ENCODE assay signal across 20 cellular contexts in genomic region chr10:6019796-6020195, GRCh38. TPM values are rescaled to one million over a fixed set of nuclear protein-coding genes. Genes with fewer than 3 reads are reported as not detected.
DNase-seq lines count a peak whose midpoint lies in the region; ATAC-seq, FAIRE-seq and TF ChIP-seq lines count a peak whose summit lies in the region.
"Had no signal": no experiment of that assay in that cellular context is flagged by ENCODE, and none has a peak within 500 bp of the region (broad histone marks: within the 10 kb centered on the region; RNA-seq: fewer than 3 reads in every experiment).

No MANE protein-coding gene starts in this region.

- H3F3A ChIP-seq in OCI-LY1 (ENCODE audit: insufficient read depth, low read length) = no peaks in the 10 kb centered on the region

- no peak overlapping the region for H4K8ac ChIP-seq in trophoblast cell (ENCODE audit: low read depth, low read length)

- peaks cover 47% of the 10 kb centered on the region for H3K4me1 Mint-ChIP-seq in activated CD8-positive, alpha-beta T cell treated with anti-CD3 and anti-CD28 coated beads, Interleukin-2, amount 10 ng/mL, durations not matched to agents 7 days and 5 days (ENCODE audit: low read depth)
- no peaks in the 10 kb centered on the region for H3K4me1 Mint-ChIP-seq in mesothelial cell of epicardium
- H3K4me1 Mint-ChIP-seq: H9 had no signal

- POLR2A ChIA-PET in activated CD8-positive, alpha-beta T cell treated with anti-CD3 and anti-CD28 coated beads, Interleukin-2, amount 10 ng/mL, durations not matched to agents 7 days and 5 days (lab: Charles Lee) = interaction anchor here (1.0 kb wide), 2 partner anchors 14 to 382 kb away, joined by 3 read pairs; no protein-coding TSS in a partner anchor

- no peaks in the 10 kb centered on the region for H3K79me2 ChIP-seq in OCI-LY1 (ENCODE audit: insufficient read depth, low read length)
- no peaks in the 10 kb centered on the region for H3K79me2 ChIP-seq in trophoblast cell (ENCODE audit: control insufficient read depth, insufficient read depth, low read length, poor library complexity)

- H3K9me2 ChIP-seq in OCI-LY1 (ENCODE audit: low read depth, low read length) = no peaks in the 10 kb centered on the region

- CTCF ChIA-PET in activated CD8-positive, alpha-beta T cell treated with anti-CD3 and anti-CD28 coated beads, Interleukin-2, amount 10 ng/mL, durations not matched to agents 7 days and 5 days (lab: Charles Lee) = interaction anchor here (1.3 kb wide), 1 partner anchor 11 kb away, joined by 3 read pairs; no protein-coding TSS in a partner anchor

- H3K4me1 ChIP-seq in OCI-LY1 (ENCODE audit: insufficient read depth, low read length, severe bottlenecking) (peaks cover 7% of the 10 kb centered on the region), trophoblast cell (ENCODE audit: control insufficient read depth in 1 of 2, insufficient read depth in 2 of 2, low read length in 2 of 2) (no peaks in the 10 kb centered on the region)
- H3K4me1 ChIP-seq: A549 had no signal

- DNase-seq in activated CD8-positive, alpha-beta memory T cell treated with anti-CD3 and anti-CD28 coated beads, Interleukin-2, amount 50 U/mL, for 48 hours = peak; percentile 49
- no peak for DNase-seq in activated CD8-positive, alpha-beta memory T cell treated with anti-CD3 and anti-CD28 coated beads, Interleukin-2, amount 50 U/mL, for 4 hours
- DNase-seq in activated CD8-positive, alpha-beta T cell treated with anti-CD3 and anti-CD28 coated beads, Interleukin-2, amount 10 ng/mL, durations not matched to agents 7 days and 5 days = peak; percentile 14
- DNase-seq in trophoblast cell (peak; percentile 28 to 56), mesothelial cell of epicardium (ENCODE audit: low spot score in 2 of 2, unreplicated experiment in 2 of 2) (no peak), GM12892 (ENCODE audit: insufficient read length) (no peak)
- DNase-seq: Calu3; CD4-positive, alpha-beta memory T cell; GF-D8; H9; KG1; NCI-H187; NCI-H2107; NCI-H510A treated with DMSO at 0.1 percent for 48 hours; NCI-H774 had no signal

- H3K9ac ChIP-seq in OCI-LY1 (ENCODE audit: low read length) (no peak overlapping the region), trophoblast cell (ENCODE audit: low read length) (no peak overlapping the region)

- no peaks in the 10 kb centered on the region for H3K79me1 ChIP-seq in trophoblast cell (ENCODE audit: low read length)

- H3K27ac Mint-ChIP-seq in activated CD8-positive, alpha-beta T cell treated with anti-CD3 and anti-CD28 coated beads, Interleukin-2, amount 10 ng/mL, durations not matched to agents 7 days and 5 days = peak overlapping the region; percentile 31
- H3K27ac Mint-ChIP-seq in mesothelial cell of epicardium = no peak overlapping the region

- no peaks in the 10 kb centered on the region for H3K27me3 Mint-ChIP-seq in activated CD8-positive, alpha-beta T cell treated with anti-CD3 and anti-CD28 coated beads, Interleukin-2, amount 10 ng/mL, durations not matched to agents 7 days and 5 days (ENCODE audit: low read depth)
- peaks cover 27% of the 10 kb centered on the region for H3K27me3 Mint-ChIP-seq in mesothelial cell of epicardium (ENCODE audit: low read depth)
- H3K27me3 Mint-ChIP-seq: CD4-positive, alpha-beta memory T cell had no signal

- no peak overlapping the region for H3K18ac ChIP-seq in trophoblast cell (ENCODE audit: low read length)

- no peak for ATAC-seq in activated CD8-positive, alpha-beta T cell treated with anti-CD3 and anti-CD28 coated beads, Interleukin-2, amount 10 ng/mL, durations not matched to agents 7 days and 5 days
- ATAC-seq: A549 had no signal

- no peaks in the 10 kb centered on the region for H3K9me3 Mint-ChIP-seq in activated CD8-positive, alpha-beta T cell treated with anti-CD3 and anti-CD28 coated beads, Interleukin-2, amount 10 ng/mL, durations not matched to agents 7 days and 5 days (ENCODE audit: insufficient read depth)
- H3K9me3 Mint-ChIP-seq in mesothelial cell of epicardium = peaks cover 4% of the 10 kb centered on the region

- no peak overlapping the region for H3K4me3 Mint-ChIP-seq in activated CD8-positive, alpha-beta T cell treated with anti-CD3 and anti-CD28 coated beads, Interleukin-2, amount 10 ng/mL, durations not matched to agents 7 days and 5 days
- no peak overlapping the region for H3K4me3 Mint-ChIP-seq in mesothelial cell of epicardium
- H3K4me3 Mint-ChIP-seq: CD4-positive, alpha-beta memory T cell; H9 had no signal

- peaks cover 75% of the 10 kb centered on the region for H3K36me3 ChIP-seq in OCI-LY1 (ENCODE audit: insufficient read depth, low read length)
- H3K36me3 ChIP-seq in trophoblast cell (ENCODE audit: control insufficient read depth in 1 of 2, insufficient read depth in 2 of 2, low read length in 2 of 2) = no peaks in the 10 kb centered on the region

- no peak overlapping the region for H3K4ac ChIP-seq in trophoblast cell (ENCODE audit: low read depth, low read length)

- H3K23ac ChIP-seq in trophoblast cell (ENCODE audit: low read length) = no peak overlapping the region

- H3K27me3 ChIP-seq in OCI-LY1 (ENCODE audit: insufficient read depth, low read length) (no peaks in the 10 kb centered on the region), trophoblast cell (ENCODE audit: insufficient read depth, low read length) (no peaks in the 10 kb centered on the region)

- H4K91ac ChIP-seq in trophoblast cell (ENCODE audit: low read depth, low read length) = no peak overlapping the region

- no peak overlapping the region for H3K4me3 ChIP-seq in OCI-LY1 (ENCODE audit: low read depth, low read length, poor library complexity, severe bottlenecking)
- no peak overlapping the region for H3K4me3 ChIP-seq in trophoblast cell (ENCODE audit: low read depth, low read length)
- H3K4me3 ChIP-seq: A549 had no signal

- no CpG with 5 or more reads among the region's 12 CpGs for WGBS in trophoblast cell (ENCODE audit: extremely low coverage, insufficient coverage, insufficient read length)

- no peak overlapping the region for H3K4me2 ChIP-seq in OCI-LY1 (ENCODE audit: low read length)
- no peak overlapping the region for H3K4me2 ChIP-seq in trophoblast cell (ENCODE audit: low read length)
- H3K4me2 ChIP-seq: A549 had no signal

- no peak for TF ChIP-seq POLR2A in GM12892 (IDR thresholded peaks at IDR 0.05; ENCODE audit: low read depth, low read length)

- TF ChIP-seq CTCF in OCI-LY1 (IDR thresholded peaks at IDR 0.05; ENCODE audit: low read length) = no peak
- TF ChIP-seq CTCF in mesothelial cell of epicardium (IDR thresholded peaks at IDR 0.05; ENCODE audit: unreplicated experiment) = no peak

- FAIRE-seq in GM12892 (lab: Jason Lieb, UNC) = no peak
- FAIRE-seq: A549 had no signal

- H2BK5ac ChIP-seq in trophoblast cell (ENCODE audit: low read depth, low read length, poor library complexity) = no peak overlapping the region

- no peak overlapping the region for H2AFZ ChIP-seq in OCI-LY1 (ENCODE audit: low read length)
- H2AFZ ChIP-seq in trophoblast cell (ENCODE audit: insufficient read depth, low read length, poor library complexity) = no peak overlapping the region

- H3K14ac ChIP-seq in trophoblast cell (ENCODE audit: low read length) = no peak overlapping the region

- no peak overlapping the region for H2BK120ac ChIP-seq in trophoblast cell (ENCODE audit: insufficient read depth, low read length, poor library complexity)

- no peak overlapping the region for H4K12ac ChIP-seq in trophoblast cell (ENCODE audit: low read depth, low read length)

- H2BK12ac ChIP-seq in trophoblast cell (ENCODE audit: low read length) = no peak overlapping the region

- peaks cover 91% of the 10 kb centered on the region for H3K36me3 Mint-ChIP-seq in activated CD8-positive, alpha-beta T cell treated with anti-CD3 and anti-CD28 coated beads, Interleukin-2, amount 10 ng/mL, durations not matched to agents 7 days and 5 days (ENCODE audit: low read depth)
- no peaks in the 10 kb centered on the region for H3K36me3 Mint-ChIP-seq in mesothelial cell of epicardium

- H3K9me3 ChIP-seq in OCI-LY1 (ENCODE audit: low read length) = no peaks in the 10 kb centered on the region
- H3K9me3 ChIP-seq in trophoblast cell (ENCODE audit: insufficient read depth, low read depth, low read length) = no peaks in the 10 kb centered on the region
- H3K9me3 ChIP-seq: A549 had no signal

- H4K20me1 ChIP-seq in OCI-LY1 (ENCODE audit: insufficient read depth, low read length) = no peaks in the 10 kb centered on the region

- H3K27ac ChIP-seq in OCI-LY1 (ENCODE audit: low read depth, low read length, poor library complexity, severe bottlenecking) (peak overlapping the region; percentile 33), trophoblast cell (ENCODE audit: low read depth, low read length) (no peak overlapping the region)
- H3K27ac ChIP-seq: A549 had no signal

- no peak overlapping the region for H2AK5ac ChIP-seq in trophoblast cell (ENCODE audit: low read length)

RNA-seq across cellular contexts. Expression of gene IL2RA, which starts 42.4 kb away (rescaled TPM):
- total RNA-seq in activated CD8-positive, alpha-beta T cell treated with anti-CD3 and anti-CD28 coated beads, Interleukin-2, amount 10 ng/mL, durations not matched to agents 7 days and 5 days = 100 to 1,000 TPM; 174 to 177 TPM
- not detected in 2 replicates for polyA plus RNA-seq in trophoblast cell (2013)
- not detected in 3 replicates for total RNA-seq in mesothelial cell of epicardium
- polyA plus RNA-seq in GM12892 (2012; ENCODE audit: missing spikeins) = 7.2 TPM
- total RNA-seq: Calu3, H9, HT-29, RPMI7951 had no signal
- polyA plus RNA-seq: A549, BJ had no signal

RNA-seq across cellular contexts. Expression of gene IL15RA, which starts 42.5 kb away (rescaled TPM):
- total RNA-seq in activated CD8-positive, alpha-beta T cell treated with anti-CD3 and anti-CD28 coated beads, Interleukin-2, amount 10 ng/mL, durations not matched to agents 7 days and 5 days = 10 to 100 TPM; 17.2 to 18.1 TPM
- 0.03 and 0.10 TPM in 2 replicates for polyA plus RNA-seq in trophoblast cell (2013)
- not detected in 3 replicates for total RNA-seq in mesothelial cell of epicardium
- polyA plus RNA-seq in GM12892 (2012; ENCODE audit: missing spikeins) = 6.9 TPM

Comparison
In these comparisons a context has a peak if more than half of its experiments do, and no peak if none do; other contexts are left out.
1. DNase-seq: peak in activated CD8-positive, alpha-beta memory T cell treated with anti-CD3 and anti-CD28 coated beads, Interleukin-2, amount 50 U/mL, for 48 hours (single experiment), activated CD8-positive, alpha-beta T cell treated with anti-CD3 and anti-CD28 coated beads, Interleukin-2, amount 10 ng/mL, durations not matched to agents 7 days and 5 days (single experiment) and trophoblast cell (2 of 2); none in activated CD8-positive, alpha-beta memory T cell treated with anti-CD3 and anti-CD28 coated beads, Interleukin-2, amount 50 U/mL, for 4 hours (single experiment), mesothelial cell of epicardium (0 of 2) and GM12892 (single experiment).
2. RNA of gene IL2RA, which starts 42.4 kb away (total RNA-seq): 174 to 177 TPM in activated CD8-positive, alpha-beta T cell treated with anti-CD3 and anti-CD28 coated beads, Interleukin-2, amount 10 ng/mL, durations not matched to agents 7 days and 5 days; not detected in mesothelial cell of epicardium; every median in the first group is over 100 times any median in the second.
3. RNA of gene IL15RA, which starts 42.5 kb away (total RNA-seq): 17.2 to 18.1 TPM in activated CD8-positive, alpha-beta T cell treated with anti-CD3 and anti-CD28 coated beads, Interleukin-2, amount 10 ng/mL, durations not matched to agents 7 days and 5 days; not detected in mesothelial cell of epicardium; every median in the first group is over 10 times any median in the second.